8 cellular contexts compared by ENCODE assay signal in the genomic region with DNA sequence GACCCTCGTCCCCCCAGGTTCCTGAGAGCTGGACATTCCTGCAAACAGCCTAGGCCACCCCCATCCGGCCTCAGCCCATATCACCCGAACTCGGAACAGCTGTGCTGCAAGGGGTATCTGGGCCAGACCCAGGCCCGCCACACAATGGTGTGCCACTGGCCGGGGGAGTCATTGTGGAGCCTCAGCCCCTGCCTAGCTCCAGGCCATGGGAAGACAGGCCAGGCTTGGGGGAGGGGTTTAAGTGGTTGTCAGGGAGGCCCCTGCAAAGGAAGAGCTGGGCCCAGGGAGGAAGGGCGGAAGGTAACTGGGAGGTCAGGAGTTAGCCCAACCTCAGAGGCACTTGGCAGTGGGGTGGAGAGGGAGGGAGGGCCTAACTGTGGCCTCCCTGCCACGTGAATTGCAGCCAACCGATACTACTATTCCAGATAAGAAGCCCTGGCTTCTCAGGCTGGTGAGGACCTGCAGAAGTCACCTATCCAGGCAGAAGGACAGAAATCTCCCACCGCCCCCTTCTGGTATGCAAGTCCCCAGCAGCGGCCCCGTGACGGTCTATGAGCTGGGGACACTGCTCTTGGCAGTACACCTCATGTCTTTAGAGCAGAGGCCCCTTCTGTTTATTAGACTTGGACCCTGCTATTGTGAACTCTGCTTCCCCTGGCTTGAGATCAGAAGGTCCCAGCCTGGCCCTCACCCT. TPM values are rescaled to one million over a fixed set of nuclear protein-coding genes. Genes with fewer than 3 reads are reported as not detected.
DNase-seq lines count a peak whose midpoint lies in the region; ATAC-seq lines count a peak whose summit lies in the region.
"Had no signal": no experiment of that assay in that cellular context is flagged by ENCODE, and none has a peak within 500 bp of the region (broad histone marks: within the 10 kb centered on the region; RNA-seq: fewer than 3 reads in every experiment).

No MANE protein-coding gene starts in this region.

- H3K36me3 Mint-ChIP-seq in T-helper 17 cell (ENCODE audit: low read depth) = peaks cover 5% of the 10 kb centered on the region
- H3K36me3 Mint-ChIP-seq in stimulated activated effector memory CD8-positive, alpha-beta T cell treated with anti-CD3 and anti-CD28 coated beads, Interleukin-12 subunit alpha, Interleukin-12 subunit beta, amount 100 ng/mL, for 72 hours = peaks cover 54% of the 10 kb centered on the region

- peaks cover 82% of the 10 kb centered on the region for H3K4me1 Mint-ChIP-seq in T-helper 17 cell
- peaks cover 96% of the 10 kb centered on the region for H3K4me1 Mint-ChIP-seq in stimulated activated effector memory CD8-positive, alpha-beta T cell treated with anti-CD3 and anti-CD28 coated beads, Interleukin-12 subunit alpha, Interleukin-12 subunit beta, amount 100 ng/mL, for 72 hours

- H3K27me3 Mint-ChIP-seq in T-helper 17 cell = no peaks in the 10 kb centered on the region

- DNase-seq in HUDEP-2 (lab: John Stamatoyannopoulos, UW; ENCODE audit: unreplicated experiment in 76 of 76) = peak in 75 of 76 experiments; percentile 72 to 98 (median 90)
- DNase-seq in T-helper 17 cell = no peak
- DNase-seq in left ventricle myocardium superior = peak; percentile 75
- DNase-seq in stimulated activated effector memory CD8-positive, alpha-beta T cell treated with anti-CD3 and anti-CD28 coated beads, Interleukin-12 subunit alpha, Interleukin-12 subunit beta, amount 100 ng/mL, for 72 hours (ENCODE audit: low spot score in 2 of 2) = no peak
- DNase-seq in pons (ENCODE audit: low spot score) = no peak
- DNase-seq: PC-3 had no signal

- peak overlapping the region; percentile 98 for H3K27ac Mint-ChIP-seq in T-helper 17 cell
- peak overlapping the region; percentile 97 for H3K27ac Mint-ChIP-seq in stimulated activated effector memory CD8-positive, alpha-beta T cell treated with anti-CD3 and anti-CD28 coated beads, Interleukin-12 subunit alpha, Interleukin-12 subunit beta, amount 100 ng/mL, for 72 hours

- ATAC-seq in T-helper 17 cell (no peak), left ventricle myocardium superior (peak; percentile 68), HG02840 (IDR thresholded peaks at IDR 0.05; ENCODE audit: low FRiP score, unreplicated experiment) (no peak), HG02885 (IDR thresholded peaks at IDR 0.05; ENCODE audit: poor library complexity, unreplicated experiment) (no peak)
- ATAC-seq in stimulated activated effector memory CD8-positive, alpha-beta T cell treated with anti-CD3 and anti-CD28 coated beads, Interleukin-12 subunit alpha, Interleukin-12 subunit beta, amount 100 ng/mL, for 72 hours = no peak
- ATAC-seq: PC-3 had no signal

- intact Hi-C loops in left ventricle myocardium superior (cut with micrococcal nuclease) = no loop called here

- H3K4me3 Mint-ChIP-seq in T-helper 17 cell = peak overlapping the region; percentile 94
- H3K4me3 Mint-ChIP-seq in stimulated activated effector memory CD8-positive, alpha-beta T cell treated with anti-CD3 and anti-CD28 coated beads, Interleukin-12 subunit alpha, Interleukin-12 subunit beta, amount 100 ng/mL, for 72 hours = peak overlapping the region; percentile 69

- no peaks in the 10 kb centered on the region for H3K9me3 Mint-ChIP-seq in stimulated activated effector memory CD8-positive, alpha-beta T cell treated with anti-CD3 and anti-CD28 coated beads, Interleukin-12 subunit alpha, Interleukin-12 subunit beta, amount 100 ng/mL, for 72 hours

- no peaks in the 10 kb centered on the region for H3K9me3 ChIP-seq in T-helper 17 cell (ENCODE audit: control insufficient read depth, low read length, poor library complexity, severe bottlenecking)

RNA-seq across cellular contexts. Expression of a gene that starts 26.8 kb away (rescaled TPM):
- total RNA-seq in T-helper 17 cell (100 to 1,000 TPM; 119 to 124 TPM), left ventricle myocardium superior (127 TPM)

RNA-seq across cellular contexts. Expression of a gene that starts 26.9 kb away (rescaled TPM):
- total RNA-seq in T-helper 17 cell (under 1 TPM; 0.31 to 0.37 TPM), left ventricle myocardium superior (0.07 TPM)
- total RNA-seq: PC-3 had no signal

Comparison
In these comparisons a context has a peak if more than half of its experiments do, and no peak if none do; other contexts are left out.
1. DNase-seq: peak in HUDEP-2 (75 of 76) and left ventricle myocardium superior (single experiment); none in T-helper 17 cell (0 of 3), stimulated activated effector memory CD8-positive, alpha-beta T cell treated with anti-CD3 and anti-CD28 coated beads, Interleukin-12 subunit alpha, Interleukin-12 subunit beta, amount 100 ng/mL, for 72 hours (0 of 2) and pons (single experiment).